In genomic region chr6:37694259-37694658, GRCh38 we compare ENCODE assay signal across 15 cellular contexts. TPM values are rescaled to one million over a fixed set of nuclear protein-coding genes. Genes with fewer than 3 reads are reported as not detected.
DNase-seq lines count a peak whose midpoint lies in the region; ATAC-seq and TF ChIP-seq lines count a peak whose summit lies in the region.
"Had no signal": no experiment of that assay in that cellular context is flagged by ENCODE, and none has a peak within 500 bp of the region (broad histone marks: within the 10 kb centered on the region; RNA-seq: fewer than 3 reads in every experiment).

No MANE protein-coding gene starts in this region.

- no peak overlapping the region for H2BK120ac ChIP-seq in mesendoderm (ENCODE audit: low read depth, low read length)

- H3K27ac Mint-ChIP-seq in T-helper 1 cell treated with Interleukin-12 subunit alpha and Interleukin-12 subunit beta and Interleukin-4 antibody, amounts not matched to agents 30 μg/mL and 1 μg/mL, for 36 hours: no peak overlapping the region
- H3K27ac Mint-ChIP-seq in brain (peak overlapping the region in 4 of 5 experiments; percentile 41 to 79 (median 58)), natural killer cell (no peak overlapping the region), neural progenitor cell (peak overlapping the region; percentile 50)
- H3K27ac Mint-ChIP-seq: GM23338, H9 had no signal

- H3F3A ChIP-seq in neural progenitor cell (ENCODE audit: low read depth): peaks cover 17% of the 10 kb centered on the region

- H3K9me3 ChIP-seq in neural progenitor cell (ENCODE audit: low read depth): no peaks in the 10 kb centered on the region
- H3K9me3 ChIP-seq: BLaER1 had no signal

- H3K4me2 ChIP-seq in neural progenitor cell: no peak overlapping the region
- H3K4me2 ChIP-seq in mesendoderm (ENCODE audit: low read length): no peak overlapping the region
- H3K4me2 ChIP-seq: GM23338 had no signal

- H3K4ac ChIP-seq in mesendoderm (ENCODE audit: low read depth, low read length): no peak overlapping the region

- no peak overlapping the region for H2BK5ac ChIP-seq in mesendoderm (ENCODE audit: low read length)

- H3K23ac ChIP-seq in mesendoderm (ENCODE audit: low read length): no peak overlapping the region

- peaks cover 58% of the 10 kb centered on the region for H3K27me3 Mint-ChIP-seq in T-helper 1 cell treated with Interleukin-12 subunit alpha and Interleukin-12 subunit beta and Interleukin-4 antibody, amounts not matched to agents 30 μg/mL and 1 μg/mL, for 36 hours (ENCODE audit: low read depth)
- H3K27me3 Mint-ChIP-seq in brain (peaks cover 40% of the 10 kb centered on the region), natural killer cell (ENCODE audit: low read depth in 2 of 2) (peaks cover 10 to 33% of the 10 kb centered on the region in 2 donors), neural progenitor cell (ENCODE audit: insufficient read depth, low read depth) (peaks cover 37% of the 10 kb centered on the region)

- no peak overlapping the region for H4K8ac ChIP-seq in mesendoderm (ENCODE audit: low read depth, low read length)

- intact Hi-C loops in natural killer cell (cut with micrococcal nuclease): no loop called here

- no peak overlapping the region for H2AK5ac ChIP-seq in mesendoderm (ENCODE audit: low read length)

- H3K79me1 ChIP-seq in mesendoderm (ENCODE audit: low read length): no peaks in the 10 kb centered on the region

- peak overlapping the region; percentile 37 for H3K4me3 Mint-ChIP-seq in T-helper 1 cell treated with Interleukin-12 subunit alpha and Interleukin-12 subunit beta and Interleukin-4 antibody, amounts not matched to agents 30 μg/mL and 1 μg/mL, for 36 hours
- peak overlapping the region; percentile 89 to 93 (median 92) for H3K4me3 Mint-ChIP-seq in brain
- peak overlapping the region; percentile 76 for H3K4me3 Mint-ChIP-seq in natural killer cell
- peak overlapping the region; percentile 64 for H3K4me3 Mint-ChIP-seq in neural progenitor cell

- peaks cover 3% of the 10 kb centered on the region for H3K36me3 Mint-ChIP-seq in T-helper 1 cell treated with Interleukin-12 subunit alpha and Interleukin-12 subunit beta and Interleukin-4 antibody, amounts not matched to agents 30 μg/mL and 1 μg/mL, for 36 hours (ENCODE audit: low read depth)
- H3K36me3 Mint-ChIP-seq in brain (no peaks in the 10 kb centered on the region), natural killer cell (peaks cover 8% of the 10 kb centered on the region), neural progenitor cell (peaks cover 4% of the 10 kb centered on the region)

- no peak overlapping the region for H2AFZ ChIP-seq in neural progenitor cell (replicated peaks)
- H2AFZ ChIP-seq: GM23338 had no signal

- TF ChIP-seq CTCF in brain (conservative IDR thresholded peaks at IDR 0.05) (no peak), natural killer cell (IDR thresholded peaks at IDR 0.05) (no peak), neural progenitor cell (IDR thresholded peaks at IDR 0.05) (no peak)

- H3K36me3 ChIP-seq in neural progenitor cell (no peaks in the 10 kb centered on the region), mesendoderm (ENCODE audit: control insufficient read depth, insufficient read depth, low read length) (no peaks in the 10 kb centered on the region)
- H3K36me3 ChIP-seq: BLaER1 had no signal

- no peaks in the 10 kb centered on the region for H3K79me2 ChIP-seq in neural progenitor cell (ENCODE audit: low read depth)
- H3K79me2 ChIP-seq in mesendoderm (ENCODE audit: control insufficient read depth, insufficient read depth, low read length): no peaks in the 10 kb centered on the region

- H3K27me3 ChIP-seq in neural progenitor cell (peaks cover 71% of the 10 kb centered on the region), mesendoderm (ENCODE audit: insufficient read depth, low read length, poor library complexity) (peaks cover 38% of the 10 kb centered on the region)

- no peak overlapping the region for H4K5ac ChIP-seq in mesendoderm (ENCODE audit: low read length)

- H3K4me1 ChIP-seq in neural progenitor cell (peaks cover 27% of the 10 kb centered on the region), mesendoderm (ENCODE audit: control insufficient read depth, low read depth, low read length) (no peaks in the 10 kb centered on the region)

- H3K56ac ChIP-seq in mesendoderm (ENCODE audit: low read length): no peak overlapping the region

- H2BK15ac ChIP-seq in mesendoderm (replicated peaks; ENCODE audit: low read depth): no peak overlapping the region

- peaks cover 24% of the 10 kb centered on the region for H3K4me1 Mint-ChIP-seq in T-helper 1 cell treated with Interleukin-12 subunit alpha and Interleukin-12 subunit beta and Interleukin-4 antibody, amounts not matched to agents 30 μg/mL and 1 μg/mL, for 36 hours (ENCODE audit: low read depth)
- H3K4me1 Mint-ChIP-seq in brain (peaks cover 65% of the 10 kb centered on the region), natural killer cell (peaks cover 31 to 37% of the 10 kb centered on the region in 2 donors), neural progenitor cell (peaks cover 36% of the 10 kb centered on the region)

- ATAC-seq in natural killer cell (no peak), HG02610 (IDR thresholded peaks at IDR 0.05; ENCODE audit: unreplicated experiment) (no peak), HG03175 (IDR thresholded peaks at IDR 0.05; ENCODE audit: unreplicated experiment) (no peak)
- ATAC-seq: GM23338, HepG2 had no signal

- H3K4me3 ChIP-seq in neural progenitor cell (no peak overlapping the region), mesendoderm (ENCODE audit: low read length) (no peak overlapping the region)
- H3K4me3 ChIP-seq: BLaER1, GM23338 had no signal

- DNase-seq in T-helper 1 cell (no peak), natural killer cell (no peak), neural progenitor cell (ENCODE audit: low spot score) (no peak), mesendoderm (no peak)
- DNase-seq: AML-193, DMS79, H9 had no signal

- H3K9ac ChIP-seq in neural progenitor cell: no peak overlapping the region
- H3K9ac ChIP-seq in mesendoderm (ENCODE audit: low read length): no peak overlapping the region
- H3K9ac ChIP-seq: BLaER1 had no signal

- H3K27ac ChIP-seq in neural progenitor cell: no peak overlapping the region
- no peak overlapping the region for H3K27ac ChIP-seq in mesendoderm (ENCODE audit: low read depth, low read length)
- H3K27ac ChIP-seq: 22Rv1, BLaER1 had no signal

- H3K9me3 Mint-ChIP-seq in T-helper 1 cell treated with Interleukin-12 subunit alpha and Interleukin-12 subunit beta and Interleukin-4 antibody, amounts not matched to agents 30 μg/mL and 1 μg/mL, for 36 hours: no peaks in the 10 kb centered on the region
- peaks cover 0 to 6% (median 0%) of the 10 kb centered on the region in 5 experiments for H3K9me3 Mint-ChIP-seq in brain
- peaks cover 0 to 3% of the 10 kb centered on the region in 2 donors for H3K9me3 Mint-ChIP-seq in natural killer cell
- no peaks in the 10 kb centered on the region for H3K9me3 Mint-ChIP-seq in neural progenitor cell
- H3K9me3 Mint-ChIP-seq: GM23338, H9 had no signal

- H3K18ac ChIP-seq in mesendoderm (ENCODE audit: low read length): no peak overlapping the region

- WGBS in mesendoderm (ENCODE audit: extremely low coverage, insufficient coverage, low lambda C conversion rate): no CpG with 5 or more reads among the region's 7 CpGs

- peaks cover 17% of the 10 kb centered on the region for H4K20me1 ChIP-seq in neural progenitor cell (ENCODE audit: low read depth)

RNA-seq across cellular contexts. Expression of gene MDGA1, which starts 3.4 kb away (rescaled TPM):
- 42.2 TPM for polyA plus RNA-seq in brain (ENCODE audit: insufficient read depth, low read depth, low replicate concordance)
- total RNA-seq in natural killer cell (10 to 100 TPM in 2 of 3 donors, under 1 TPM in 1; 0.53 to 24.2 (median 16.7) TPM), neural progenitor cell (ENCODE audit: low replicate concordance) (1.3 and 3.8 TPM in 2 replicates)
- polyA plus RNA-seq in mesendoderm (2013, experiment 1 of 2): 0.39 TPM
- 0.35 TPM for polyA plus RNA-seq in mesendoderm (2013, experiment 2 of 2)
- total RNA-seq: HepG2 had no signal

Comparison
In these comparisons a context has a peak if more than half of its experiments do, and no peak if none do; other contexts are left out.
1. H3K27ac Mint-ChIP-seq: peak in brain (4 of 5) and neural progenitor cell (single experiment); none in T-helper 1 cell treated with Interleukin-12 subunit alpha and Interleukin-12 subunit beta and Interleukin-4 antibody, amounts not matched to agents 30 μg/mL and 1 μg/mL, for 36 hours (single experiment) and natural killer cell (0 of 2).
2. H3K4me3 Mint-ChIP-seq: peak in every context shown above with its lines; median percentile 92 in brain; 76 in natural killer cell; 64 in neural progenitor cell; 37 in T-helper 1 cell treated with Interleukin-12 subunit alpha and Interleukin-12 subunit beta and Interleukin-4 antibody, amounts not matched to agents 30 μg/mL and 1 μg/mL, for 36 hours.